In genomic region chr13:108226184-108226583, GRCh38 we compare ENCODE assay signal across 9 cellular contexts. TPM values are rescaled to one million over a fixed set of nuclear protein-coding genes. Genes with fewer than 3 reads are reported as not detected.
DNase-seq lines count a peak whose midpoint lies in the region; ATAC-seq, FAIRE-seq and TF ChIP-seq lines count a peak whose summit lies in the region.
"Had no signal": no experiment of that assay in that cellular context is flagged by ENCODE, and none has a peak within 500 bp of the region (broad histone marks: within the 10 kb centered on the region; RNA-seq: fewer than 3 reads in every experiment).

No MANE protein-coding gene starts in this region.

- no peak for TF ChIP-seq CTCF in omental fat pad (IDR thresholded peaks at IDR 0.05)

- peak; percentile 35 for ATAC-seq in GM19023 (IDR thresholded peaks at IDR 0.05; ENCODE audit: unreplicated experiment)
- ATAC-seq in HG02943 (IDR thresholded peaks at IDR 0.05; ENCODE audit: low read depth, unreplicated experiment) = peak; percentile 32
- peak; percentile 51 for ATAC-seq in omental fat pad (ENCODE audit: low FRiP score)
- ATAC-seq in GM19328 (IDR thresholded peaks at IDR 0.05; ENCODE audit: unreplicated experiment) = no peak

- FAIRE-seq in RCC 7860 (lab: Jason Lieb, UNC) = no peak

- peak; percentile 72 for DNase-seq in SK-N-DZ (ENCODE audit: low spot score)
- no peak for DNase-seq in omental fat pad (ENCODE audit: low spot score)
- DNase-seq in NOMO-1 (lab: John Stamatoyannopoulos, UW; ENCODE audit: unreplicated experiment in 2 of 2) = no peak
- DNase-seq in RCC 7860 (ENCODE audit: low spot score) = no peak
- DNase-seq: activated CD8-positive, alpha-beta memory T cell treated with anti-CD3 and anti-CD28 coated beads for 24 hours; sigmoid colon had no signal

RNA-seq across cellular contexts. Expression of gene ABHD13, which starts 8.0 kb away (rescaled TPM):
- polyA plus RNA-seq in SK-N-DZ (2014; cell fraction: cytosol; rRNA removed) = 8.6 and 9.8 TPM in 2 replicates
- 7.4 and 7.6 TPM in 2 replicates for polyA plus RNA-seq in SK-N-DZ (2014; cell fraction: nucleus; rRNA removed)
- 10 to 100 TPM in 2 of 4 donors, 1 to 10 TPM in 2; 9.0 to 15.3 (median 11.3) TPM for total RNA-seq in omental fat pad

RNA-seq across cellular contexts. Expression of gene LIG4, which starts 10.8 kb away (rescaled TPM):
- 9.1 and 10.5 TPM in 2 replicates for polyA plus RNA-seq in SK-N-DZ (2014; cell fraction: cytosol; rRNA removed)
- polyA plus RNA-seq in SK-N-DZ (2014; cell fraction: nucleus; rRNA removed) = 11.5 and 13.9 TPM in 2 replicates
- total RNA-seq in omental fat pad = 10 to 100 TPM in 1 of 4 donors, 1 to 10 TPM in 3; 8.0 to 11.2 (median 9.2) TPM

RNA-seq across cellular contexts. Expression of gene TNFSF13B, which starts 43.3 kb away (rescaled TPM):
- not detected in 2 replicates for polyA plus RNA-seq in SK-N-DZ (2014; cell fraction: cytosol; rRNA removed)
- 0.11 TPM in 1 of 2 replicates, not detected in the other for polyA plus RNA-seq in SK-N-DZ (2014; cell fraction: nucleus; rRNA removed)
- total RNA-seq in omental fat pad = 10 to 100 TPM in 1 of 4 donors, 1 to 10 TPM in 3; 4.7 to 15.6 (median 6.6) TPM
